In the genomic region with DNA sequence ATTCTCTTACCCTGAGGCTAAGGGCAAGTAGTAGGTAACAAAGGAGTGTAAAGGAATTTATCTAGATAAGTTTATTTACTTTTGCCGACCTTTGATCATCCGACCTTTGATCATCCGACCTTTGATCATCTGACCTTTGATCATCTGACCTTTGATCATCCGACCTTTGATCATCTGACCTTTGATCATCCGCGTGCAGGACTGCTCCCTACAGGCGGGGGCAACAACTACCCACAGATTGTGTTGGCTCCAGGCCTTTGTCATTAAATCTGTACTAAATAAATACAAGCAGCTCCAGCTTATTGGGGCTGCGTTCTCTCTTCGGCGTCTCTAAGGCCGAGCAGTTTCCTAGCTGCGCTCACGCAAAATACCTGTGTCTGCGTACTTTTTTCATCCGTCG, we compare ENCODE assay signal across 23 cellular contexts.
"Had no signal": no experiment of that assay in that cellular context is flagged by ENCODE, and none has a peak within 500 bp of the region (broad histone marks: within the 10 kb centered on the region; RNA-seq: fewer than 3 reads in every experiment).

No MANE protein-coding gene starts in this region.

- H3K27ac Mint-ChIP-seq: activated CD4-positive, alpha-beta memory T cell treated with anti-CD3 and anti-CD28 coated beads, Interleukin-2, amount 10 ng/mL, durations not matched to agents 7 days and 5 days; activated CD4-positive, alpha-beta T cell treated with anti-CD3 and anti-CD28 coated beads for 36 hours; activated CD8-positive, alpha-beta memory T cell treated with anti-CD3 and anti-CD28 coated beads, Interleukin-2, amount 10 ng/mL, durations not matched to agents 7 days and 5 days; activated naive CD4-positive, alpha-beta T cell treated with anti-CD3 and anti-CD28 coated beads, Interleukin-2, amount 50 U/mL, for 72 hours; activated T-cell treated with anti-CD3 and anti-CD28 coated beads, Interleukin-2, amount 50 U/mL, for 24 hours; activated T-helper 1 cell treated with anti-CD3 and anti-CD28 coated beads, Interleukin-12 subunit alpha, Interleukin-12 subunit beta, Interleukin-2, Interleukin-4 antibody, amounts not matched to agents 30 ng/mL and 10 ng/mL and 1 ng/mL, durations not matched to agents 14 hours and 24 hours and 36 hours had no signal

- ATAC-seq: activated CD4-positive, alpha-beta T cell treated with anti-CD3 and anti-CD28 coated beads for 36 hours; activated CD8-positive, alpha-beta memory T cell treated with anti-CD3 and anti-CD28 coated beads, Interleukin-2, amount 10 ng/mL, durations not matched to agents 7 days and 5 days; activated naive CD4-positive, alpha-beta T cell treated with anti-CD3 and anti-CD28 coated beads, Interleukin-2, amount 50 U/mL, for 72 hours had no signal

- DNase-seq: activated CD4-positive, alpha-beta memory T cell treated with anti-CD3 and anti-CD28 coated beads, Interleukin-2, amount 10 ng/mL, durations not matched to agents 7 days and 5 days; activated CD4-positive, alpha-beta T cell treated with anti-CD3 and anti-CD28 coated beads for 36 hours; activated CD4-positive, alpha-beta T cell treated with anti-CD3 and anti-CD28 coated beads, Interleukin-2, amount 50 U/mL, for 1 hour; activated CD4-positive, CD25-positive, alpha-beta regulatory T cell; activated CD8-positive, alpha-beta memory T cell treated with anti-CD3 and anti-CD28 coated beads, Interleukin-2, amount 10 ng/mL, durations not matched to agents 7 days and 5 days; activated effector memory CD4-positive, alpha-beta T cell treated with Interleukin-2 at 50 U/mL for 16 hours; activated naive CD4-positive, alpha-beta T cell treated with Interleukin-2 at 50 U/mL for 16 hours; activated T-cell treated with anti-CD3 and anti-CD28 coated beads, Interleukin-2, amount 50 U/mL, for 24 hours; brain microvascular endothelial cell; MM.1S; NCI-H1105; NCI-H1436; NCI-H1694 treated with DMSO at 0.1 percent for 48 hours; NCI-H2029 treated with DMSO at 0.1 percent for 48 hours; NCI-H510A treated with DMSO at 0.1 percent for 48 hours; Peyer's patch; Right ventricle myocardium superior; SJCRH30; SK-N-SH; T-helper 1 cell had no signal

- H3K4me1 Mint-ChIP-seq: activated CD4-positive, alpha-beta memory T cell treated with anti-CD3 and anti-CD28 coated beads, Interleukin-2, amount 10 ng/mL, durations not matched to agents 7 days and 5 days; activated CD4-positive, alpha-beta T cell treated with anti-CD3 and anti-CD28 coated beads for 36 hours; activated CD8-positive, alpha-beta memory T cell treated with anti-CD3 and anti-CD28 coated beads, Interleukin-2, amount 10 ng/mL, durations not matched to agents 7 days and 5 days had no signal

- H3K27me3 Mint-ChIP-seq: activated CD4-positive, alpha-beta memory T cell treated with anti-CD3 and anti-CD28 coated beads, Interleukin-2, amount 10 ng/mL, durations not matched to agents 7 days and 5 days; activated CD4-positive, alpha-beta T cell treated with anti-CD3 and anti-CD28 coated beads for 36 hours; activated CD8-positive, alpha-beta memory T cell treated with anti-CD3 and anti-CD28 coated beads, Interleukin-2, amount 10 ng/mL, durations not matched to agents 7 days and 5 days; activated T-cell treated with anti-CD3 and anti-CD28 coated beads, Interleukin-2, amount 50 U/mL, for 24 hours had no signal

- H3K9me3 Mint-ChIP-seq: activated CD4-positive, alpha-beta memory T cell treated with anti-CD3 and anti-CD28 coated beads, Interleukin-2, amount 10 ng/mL, durations not matched to agents 7 days and 5 days; activated naive CD4-positive, alpha-beta T cell treated with anti-CD3 and anti-CD28 coated beads, Interleukin-2, amount 50 U/mL, for 72 hours; activated T-cell treated with anti-CD3 and anti-CD28 coated beads, Interleukin-2, amount 50 U/mL, for 24 hours; activated T-helper 1 cell treated with anti-CD3 and anti-CD28 coated beads, Interleukin-12 subunit alpha, Interleukin-12 subunit beta, Interleukin-2, Interleukin-4 antibody, amounts not matched to agents 30 ng/mL and 10 ng/mL and 1 ng/mL, durations not matched to agents 14 hours and 24 hours and 36 hours had no signal

- H3K4me3 Mint-ChIP-seq: activated CD4-positive, alpha-beta memory T cell treated with anti-CD3 and anti-CD28 coated beads, Interleukin-2, amount 10 ng/mL, durations not matched to agents 7 days and 5 days; activated CD4-positive, alpha-beta T cell treated with anti-CD3 and anti-CD28 coated beads for 36 hours; activated CD8-positive, alpha-beta memory T cell treated with anti-CD3 and anti-CD28 coated beads, Interleukin-2, amount 10 ng/mL, durations not matched to agents 7 days and 5 days; activated T-cell treated with anti-CD3 and anti-CD28 coated beads, Interleukin-2, amount 50 U/mL, for 24 hours; activated T-helper 1 cell treated with anti-CD3 and anti-CD28 coated beads, Interleukin-12 subunit alpha, Interleukin-12 subunit beta, Interleukin-2, Interleukin-4 antibody, amounts not matched to agents 30 ng/mL and 10 ng/mL and 1 ng/mL, durations not matched to agents 14 hours and 24 hours and 36 hours had no signal

- H3K4me3 ChIP-seq: cardiac muscle cell, Peyer's patch, SJCRH30 had no signal
